In the genomic region with DNA sequence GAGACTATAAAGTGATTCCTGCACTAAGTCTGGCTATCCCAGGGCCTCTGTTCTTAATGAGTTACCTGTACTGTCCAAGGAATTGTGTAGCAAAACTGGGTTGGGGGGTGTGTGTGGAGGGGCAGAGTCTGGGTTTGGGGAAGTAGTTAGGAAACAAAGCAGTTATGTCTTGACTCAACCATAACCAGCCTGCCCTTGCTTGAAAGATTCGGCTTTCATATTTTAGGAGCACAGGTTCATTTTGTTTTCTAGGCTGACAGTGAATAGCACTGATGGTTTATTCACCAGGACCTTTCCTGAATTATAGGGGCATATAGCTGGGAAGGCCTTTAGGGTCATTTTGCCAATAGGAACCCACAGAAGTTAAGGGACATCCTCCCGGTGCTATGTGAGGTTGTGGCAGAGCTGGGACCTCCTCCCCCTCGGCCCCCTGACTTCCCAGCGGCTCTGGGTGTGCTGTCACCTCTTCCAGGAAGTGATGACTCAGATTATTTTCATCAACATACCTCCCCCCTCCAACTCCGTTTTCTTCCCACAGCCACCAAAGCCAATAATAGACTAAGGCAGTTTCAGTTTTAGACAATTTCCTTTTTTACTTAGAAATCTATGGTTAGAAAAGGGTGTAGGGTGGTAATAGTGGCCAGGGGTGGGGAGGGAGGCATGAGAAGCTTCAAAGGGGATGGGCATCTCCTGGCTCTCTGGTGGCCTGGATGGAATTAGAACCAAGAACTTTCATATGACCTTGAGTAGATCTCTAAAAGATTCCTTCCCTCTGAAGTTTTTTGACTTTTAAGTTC, we compare ENCODE assay signal across 8 cellular contexts. TPM values are rescaled to one million over a fixed set of nuclear protein-coding genes. Genes with fewer than 3 reads are reported as not detected.
DNase-seq lines count a peak whose midpoint lies in the region; ATAC-seq and TF ChIP-seq lines count a peak whose summit lies in the region.

No MANE protein-coding gene starts in this region.

- H3K9me2 ChIP-seq in Karpas-422 (replicated peaks; ENCODE audit: insufficient read depth, low read length), result no peaks in the 10 kb centered on the region

- H3K27ac ChIP-seq in Karpas-422 (ENCODE audit: low read length) (no peak overlapping the region), uterus (peak overlapping the region; percentile 80 to 89)

- H3K4me1 Mint-ChIP-seq in activated CD8-positive, alpha-beta T cell treated with anti-CD3 and anti-CD28 coated beads, Interleukin-2, amount 10 ng/mL, durations not matched to agents 7 days and 5 days (ENCODE audit: low read depth), result peaks cover 76% of the 10 kb centered on the region

- H3K4me3 ChIP-seq in Karpas-422 (ENCODE audit: low read length), result no peak overlapping the region; the same call in 1 of the 2 replicates
- H3K4me3 ChIP-seq in uterus, result no peak overlapping the region

- ATAC-seq in GM21381 (IDR thresholded peaks at IDR 0.05; ENCODE audit: unreplicated experiment), result peak; percentile 53
- ATAC-seq in activated CD8-positive, alpha-beta T cell treated with anti-CD3 and anti-CD28 coated beads, Interleukin-2, amount 10 ng/mL, durations not matched to agents 7 days and 5 days, result peak; percentile 88
- ATAC-seq in esophagus mucosa, result peak; percentile 51

- H3K27ac Mint-ChIP-seq in activated CD8-positive, alpha-beta T cell treated with anti-CD3 and anti-CD28 coated beads, Interleukin-2, amount 10 ng/mL, durations not matched to agents 7 days and 5 days, result peak overlapping the region; percentile 69

- peaks cover 18% of the 10 kb centered on the region for H3K36me3 Mint-ChIP-seq in activated CD8-positive, alpha-beta T cell treated with anti-CD3 and anti-CD28 coated beads, Interleukin-2, amount 10 ng/mL, durations not matched to agents 7 days and 5 days (ENCODE audit: low read depth)

- peaks cover 14% of the 10 kb centered on the region for H3K27me3 Mint-ChIP-seq in activated CD8-positive, alpha-beta T cell treated with anti-CD3 and anti-CD28 coated beads, Interleukin-2, amount 10 ng/mL, durations not matched to agents 7 days and 5 days (ENCODE audit: low read depth)

- peak overlapping the region; percentile 5; the same call in 1 of the 2 replicates for H2AFZ ChIP-seq in Karpas-422 (ENCODE audit: low read length)

- H3K36me3 ChIP-seq in Karpas-422 (ENCODE audit: insufficient read depth, low read length) (no peaks in the 10 kb centered on the region), uterus (no peaks in the 10 kb centered on the region)

- H3K9ac ChIP-seq in Karpas-422 (ENCODE audit: low read length), result no peak overlapping the region

- TF ChIP-seq POLR2A in uterus (IDR thresholded peaks at IDR 0.05), result no peak

- peak overlapping the region; percentile 43 for H3K4me3 Mint-ChIP-seq in activated CD8-positive, alpha-beta T cell treated with anti-CD3 and anti-CD28 coated beads, Interleukin-2, amount 10 ng/mL, durations not matched to agents 7 days and 5 days

- CTCF ChIA-PET in activated CD8-positive, alpha-beta T cell treated with anti-CD3 and anti-CD28 coated beads, Interleukin-2, amount 10 ng/mL, durations not matched to agents 7 days and 5 days (lab: Charles Lee), result interaction anchor here (0.9 to 2.3 kb wide), 4 partner anchors 9 to 47 kb away, joined by 3 to 7 read pairs (median 4); no protein-coding TSS in a partner anchor

- POLR2A ChIA-PET in activated CD8-positive, alpha-beta T cell treated with anti-CD3 and anti-CD28 coated beads, Interleukin-2, amount 10 ng/mL, durations not matched to agents 7 days and 5 days (lab: Charles Lee), result interaction anchor here (0.6 to 2.2 kb wide), 3 partner anchors 34 to 77 kb away, joined by 3 to 17 read pairs (median 3); no protein-coding TSS in a partner anchor

- intact Hi-C loops in posterior vena cava (cut with DNase I) (no loop called here), uterus (cut with DNase I; ENCODE audit: low total_unique reads) (no loop called here)

- no peaks in the 10 kb centered on the region for H4K20me1 ChIP-seq in Karpas-422 (ENCODE audit: insufficient read depth, low read depth, low read length)

- peak; percentile 84 for DNase-seq in AG08395 (ENCODE audit: low spot score)
- no peak for DNase-seq in Karpas-422
- DNase-seq in activated CD8-positive, alpha-beta T cell treated with anti-CD3 and anti-CD28 coated beads, Interleukin-2, amount 10 ng/mL, durations not matched to agents 7 days and 5 days, result peak; percentile 81
- DNase-seq in posterior vena cava (ENCODE audit: low spot score), result peak; percentile 83
- DNase-seq in uterus, result peak in 1 of 2 donors; percentile 46
- no peak for DNase-seq in NCI-H1048 (lab: John Stamatoyannopoulos, UW)

- no peaks in the 10 kb centered on the region for H3K9me3 Mint-ChIP-seq in activated CD8-positive, alpha-beta T cell treated with anti-CD3 and anti-CD28 coated beads, Interleukin-2, amount 10 ng/mL, durations not matched to agents 7 days and 5 days (ENCODE audit: insufficient read depth)

- H3K4me2 ChIP-seq in Karpas-422 (ENCODE audit: low read depth, low read length, poor library complexity, severe bottlenecking), result peak overlapping the region; percentile 40

- no peaks in the 10 kb centered on the region for H3K79me2 ChIP-seq in Karpas-422 (ENCODE audit: low read length)

- H3K4me1 ChIP-seq in Karpas-422 (ENCODE audit: low read length) (peaks cover 43% of the 10 kb centered on the region), uterus (peaks cover 8 to 12% of the 10 kb centered on the region in 2 donors)

- H3K9me3 ChIP-seq in Karpas-422 (ENCODE audit: low read length), result no peaks in the 10 kb centered on the region
- H3K9me3 ChIP-seq in uterus, result no peaks in the 10 kb centered on the region

- H3K27me3 ChIP-seq in Karpas-422 (ENCODE audit: low read length), result no peaks in the 10 kb centered on the region
- H3K27me3 ChIP-seq in uterus, result no peaks in the 10 kb centered on the region

- no peak for TF ChIP-seq CTCF in uterus (IDR thresholded peaks at IDR 0.05)

RNA-seq across cellular contexts. Expression of a gene that starts 44.8 kb away (rescaled TPM):
- 3.4 and 5.4 TPM in 2 replicates for total RNA-seq in Karpas-422 (2014; rRNA removed; shearing (Covaris generic); ENCODE audit: low replicate concordance)
- total RNA-seq in activated CD8-positive, alpha-beta T cell treated with anti-CD3 and anti-CD28 coated beads, Interleukin-2, amount 10 ng/mL, durations not matched to agents 7 days and 5 days, result 1 to 10 TPM; 7.0 to 8.4 TPM
- total RNA-seq in esophagus mucosa (8.5 TPM), posterior vena cava (10 to 100 TPM; 59.5 to 76.9 TPM), uterus (10 to 100 TPM; 16.8 to 74.0 (median 36.9) TPM)

Comparison
In these comparisons a context has a peak if more than half of its experiments do, and no peak if none do; other contexts are left out.
1. DNase-seq: peak in AG08395 (single experiment), activated CD8-positive, alpha-beta T cell treated with anti-CD3 and anti-CD28 coated beads, Interleukin-2, amount 10 ng/mL, durations not matched to agents 7 days and 5 days (single experiment) and posterior vena cava (single experiment); none in Karpas-422 (single experiment) and NCI-H1048 (single experiment).
2. Peak in every context shown above with its lines, with median percentiles within 50 percentile points of each other: ATAC-seq.